ENCODE assay signal across 8 cellular contexts in the genomic region with DNA sequence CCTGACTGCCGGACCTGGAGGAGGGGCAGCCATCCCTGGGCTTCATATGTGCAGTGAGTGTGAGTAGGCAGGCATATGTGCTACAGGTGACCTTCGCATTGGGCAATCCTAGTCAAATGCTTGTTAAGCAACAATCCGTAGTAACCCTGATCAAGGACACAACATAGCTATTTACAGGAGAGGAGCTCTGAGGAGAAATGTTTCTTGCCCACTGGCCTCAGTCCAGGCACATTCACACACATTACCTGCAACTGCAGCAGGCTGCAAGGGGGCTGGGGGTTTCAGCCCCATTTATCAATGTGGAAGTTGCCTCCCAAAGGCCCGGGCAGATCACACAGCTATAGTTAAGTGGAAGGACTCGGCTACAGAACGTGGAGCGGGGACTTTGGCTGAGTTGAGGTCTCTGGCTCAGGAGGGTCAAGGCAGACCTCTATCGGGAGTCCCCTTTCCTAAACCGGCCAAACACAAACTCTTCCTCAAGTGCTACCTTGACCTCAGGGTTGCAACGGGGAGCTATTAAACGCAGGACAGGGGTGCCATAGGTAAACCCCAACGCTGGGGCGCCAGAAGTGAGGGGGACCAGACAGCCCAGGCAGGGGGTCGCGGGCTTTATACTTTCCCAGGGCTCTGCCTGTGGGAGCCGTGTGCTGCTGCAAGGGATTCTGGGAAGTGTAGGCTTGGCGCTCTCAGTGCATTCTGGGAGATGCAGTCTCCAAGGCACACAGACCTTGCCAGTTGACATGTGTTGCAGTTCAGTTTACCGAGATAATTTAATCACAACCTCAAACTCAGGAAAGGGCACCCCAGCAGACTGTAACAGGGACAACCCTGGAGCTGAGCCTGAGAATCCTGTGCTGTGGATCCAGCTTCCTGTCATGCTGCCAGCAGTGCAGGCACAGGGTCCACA. TPM values are rescaled to one million over a fixed set of nuclear protein-coding genes. Genes with fewer than 3 reads are reported as not detected.
DNase-seq lines count a peak whose midpoint lies in the region; ATAC-seq, FAIRE-seq and TF ChIP-seq lines count a peak whose summit lies in the region.
"Had no signal": no experiment of that assay in that cellular context is flagged by ENCODE, and none has a peak within 500 bp of the region (broad histone marks: within the 10 kb centered on the region; RNA-seq: fewer than 3 reads in every experiment).

No MANE protein-coding gene starts in this region.

- TF ChIP-seq POLR2A in HepG2 (IDR thresholded peaks at IDR 0.05; ENCODE audit: insufficient read depth in 1 of 2, low read depth in 2 of 2, low read length in 2 of 2) = 0 out of 4 replicates have a peak, but pooled peaks of 1 of the 2 experiments have one; percentile 30

- TF ChIP-seq CTCF in GM12865 (IDR thresholded peaks at IDR 0.05; ENCODE audit: insufficient read depth, low read depth, low read length, missing control alignments) = no peak
- TF ChIP-seq CTCF in chondrocyte (IDR thresholded peaks at IDR 0.05) = no peak
- TF ChIP-seq CTCF in HepG2 (CRISPR knock-in tag; IDR thresholded peaks at IDR 0.05) = peak; percentile 22

- H2AFZ ChIP-seq in HepG2 (ENCODE audit: low read length) = no peak overlapping the region

- peak; percentile 95 for FAIRE-seq in HepG2 (lab: Jason Lieb, UNC)

- H3K4me1 Mint-ChIP-seq in IgD-negative memory B cell (peaks cover 0 to 12% (median 6%) of the 10 kb centered on the region in 3 donors), chondrocyte (ENCODE audit: low read depth) (peaks cover 9% of the 10 kb centered on the region)
- peaks cover 14% of the 10 kb centered on the region for H3K4me1 Mint-ChIP-seq in T-helper 1 cell treated with Interleukin-12 subunit alpha and Interleukin-12 subunit beta and Interleukin-4 antibody, amounts not matched to agents 30 μg/mL and 1 μg/mL, for 36 hours (ENCODE audit: low read depth)

- H3K4me3 Mint-ChIP-seq in IgD-negative memory B cell = peak overlapping the region in 3 of 4 donors; percentile 75 to 92 (median 90)
- peak overlapping the region; percentile 37 for H3K4me3 Mint-ChIP-seq in T-helper 1 cell treated with Interleukin-12 subunit alpha and Interleukin-12 subunit beta and Interleukin-4 antibody, amounts not matched to agents 30 μg/mL and 1 μg/mL, for 36 hours
- H3K4me3 Mint-ChIP-seq in chondrocyte (ENCODE audit: unreplicated experiment) = peak overlapping the region; percentile 66

- H3K27ac Mint-ChIP-seq in IgD-negative memory B cell (peak overlapping the region in 1 of 3 donors; percentile 10), chondrocyte (ENCODE audit: unreplicated experiment) (no peak overlapping the region)
- H3K27ac Mint-ChIP-seq in T-helper 1 cell treated with Interleukin-12 subunit alpha and Interleukin-12 subunit beta and Interleukin-4 antibody, amounts not matched to agents 30 μg/mL and 1 μg/mL, for 36 hours = peak overlapping the region; percentile 63

- TF ChIP-seq RAD21 in HepG2 (CRISPR knock-in tag; IDR thresholded peaks at IDR 0.05) = peak; percentile 47; the same call in 1 of the 2 replicates

- no peaks in the 10 kb centered on the region for H3K27me3 ChIP-seq in HepG2 (ENCODE audit: control insufficient read depth in 1 of 2, insufficient read depth in 2 of 2, low read length in 2 of 2)

- WGBS in HepG2 (ENCODE audit: low lambda C conversion rate) = 16% methylated on average over 16 of the region's 18 CpGs

- DNase-seq in GM12865 (ENCODE audit: low read depth) (peak; percentile 65), chondrocyte (ENCODE audit: low spot score) (no peak), HepG2 (ENCODE audit: low spot score) (peak; percentile 97), HK-2 (ENCODE audit: unreplicated experiment) (no peak)
- peak; percentile 29 to 39 for DNase-seq in stimulated activated CD4-positive, alpha-beta T cell treated with anti-CD3 and anti-CD28 coated beads, Interleukin-4, amount 100 ng/mL, for 4 hours

- peak overlapping the region; percentile 79 for H3K9ac ChIP-seq in HepG2 (ENCODE audit: insufficient read depth, low read depth, low read length)

- intact Hi-C loops in HepG2 (cut with micrococcal nuclease; ENCODE audit: unreplicated experiment) = loop anchor here (5.0 kb wide), 2 partner anchors 116 to 196 kb away; a partner anchor contains a TSS

- peak; percentile 64 for ATAC-seq in HepG2

- H3K4me2 ChIP-seq in HepG2 (ENCODE audit: low read depth, low read length) = peak overlapping the region; percentile 96

- peaks cover 62% of the 10 kb centered on the region for H3K4me1 ChIP-seq in HepG2 (ENCODE audit: insufficient read depth, low read length)

- no peaks in the 10 kb centered on the region for H4K20me1 ChIP-seq in HepG2 (ENCODE audit: insufficient read depth, low read length)

- no peak overlapping the region for H3K4me3 ChIP-seq in GM12865 (ENCODE audit: low read depth, low read length)
- peak overlapping the region; percentile 33 to 61 (median 35); a peak in 5 of 6 replicates for H3K4me3 ChIP-seq in HepG2 (replicated peaks in 1 of 3; ENCODE audit: insufficient read depth in 1 of 3, low read depth in 2 of 3, low read length in 3 of 3)

- POLR2A ChIA-PET in HepG2 (lab: Yijun Ruan, JAX) = interaction anchor here (0.6 to 4.5 kb wide), 25 partner anchors 9 to 197 kb away, joined by 3 to 40 read pairs (median 4); a partner anchor contains a TSS

- no TSS peak for BruUV-seq in HepG2 (replicated peaks; lab: Mats Ljungman, UMichigan)

- H3K27me3 Mint-ChIP-seq in IgD-negative memory B cell = no peaks in the 10 kb centered on the region
- H3K27me3 Mint-ChIP-seq in T-helper 1 cell treated with Interleukin-12 subunit alpha and Interleukin-12 subunit beta and Interleukin-4 antibody, amounts not matched to agents 30 μg/mL and 1 μg/mL, for 36 hours (ENCODE audit: low read depth) = no peaks in the 10 kb centered on the region
- no peaks in the 10 kb centered on the region for H3K27me3 Mint-ChIP-seq in chondrocyte (ENCODE audit: low read depth)

- H3K9me3 ChIP-seq in HepG2 (ENCODE audit: low read length) = no peaks in the 10 kb centered on the region

- CTCF ChIA-PET in HepG2 (lab: Yijun Ruan, JAX; ENCODE audit: low intra/inter-chr PET ratio, low total read pairs) = interaction anchor here (1.6 kb wide), 1 partner anchor 184 kb away, joined by 5 read pairs; no protein-coding TSS in a partner anchor

- in situ Hi-C loops in HepG2 (cut with HindIII; ENCODE audit: extremely low pct_ligation_motif_present, low pct_unique_long_range_greater_than_20kb) = loop anchor here (5.0 kb wide), 2 partner anchors 101 to 186 kb away; a partner anchor contains a TSS

- peak overlapping the region; percentile 97 for H3K27ac ChIP-seq in HepG2 (ENCODE audit: extremely low read length, insufficient read depth, low read length)

- peak; percentile 88 to 89 for TF ChIP-seq EP300 in HepG2 (IDR thresholded peaks at IDR 0.05; ENCODE audit: low read depth in 2 of 2, low read length in 2 of 2)
- TF ChIP-seq EP300 in HepG2 (CRISPR knock-in tag; IDR thresholded peaks at IDR 0.05; ENCODE audit: borderline replicate concordance) = peak; percentile 80

- H3K9me3 Mint-ChIP-seq in IgD-negative memory B cell (no peaks in the 10 kb centered on the region), chondrocyte (ENCODE audit: low read depth) (no peaks in the 10 kb centered on the region)
- no peaks in the 10 kb centered on the region for H3K9me3 Mint-ChIP-seq in T-helper 1 cell treated with Interleukin-12 subunit alpha and Interleukin-12 subunit beta and Interleukin-4 antibody, amounts not matched to agents 30 μg/mL and 1 μg/mL, for 36 hours

- H3K79me2 ChIP-seq in HepG2 (ENCODE audit: insufficient read depth, low read length) = peaks cover 25% of the 10 kb centered on the region

- H3K36me3 Mint-ChIP-seq in IgD-negative memory B cell (no peaks in the 10 kb centered on the region), chondrocyte (ENCODE audit: low read depth) (no peaks in the 10 kb centered on the region)
- peaks cover 9% of the 10 kb centered on the region for H3K36me3 Mint-ChIP-seq in T-helper 1 cell treated with Interleukin-12 subunit alpha and Interleukin-12 subunit beta and Interleukin-4 antibody, amounts not matched to agents 30 μg/mL and 1 μg/mL, for 36 hours (ENCODE audit: low read depth)

- H3K36me3 ChIP-seq in HepG2 (replicated peaks in 1 of 2; ENCODE audit: control insufficient read depth in 1 of 2, insufficient read depth in 2 of 2, low read length in 2 of 2) = peaks cover 4 to 42% of the 10 kb centered on the region in 2 experiments

RNA-seq across cellular contexts. Expression of a gene that starts 9.4 kb away (rescaled TPM):
- polyA plus RNA-seq in IgD-negative memory B cell (6.5 TPM), HepG2 (2011; rRNA removed) (99.2 and 139 TPM in 2 replicates)
- total RNA-seq in chondrocyte (1.2 to 1.9 TPM (median 1.3 TPM) in 3 replicates), HepG2 (2016; rRNA removed; fragmentation: Illumina TruSeq; extraction: Trizol) (29.9 and 40.9 TPM in 2 replicates)
- total RNA-seq in HepG2 (2016; cell fraction: cytosol; rRNA removed; fragmentation: Illumina TruSeq; extraction: Trizol; ENCODE audit: low read depth) = 8.1 and 9.7 TPM in 2 replicates
- 31.6 and 41.5 TPM in 2 replicates for total RNA-seq in HepG2 (2016; cell fraction: insoluble cytoplasmic fraction; rRNA removed; fragmentation: Illumina TruSeq; extraction: Trizol)
- 15.4 and 18.4 TPM in 2 replicates for total RNA-seq in HepG2 (2016; cell fraction: membrane; rRNA removed; fragmentation: Illumina TruSeq; extraction: Trizol)
- total RNA-seq in HepG2 (2016; cell fraction: nucleus; rRNA removed; fragmentation: Illumina TruSeq; extraction: Trizol) = 34.9 and 38.4 TPM in 2 replicates
- 93.9 and 100.0 TPM in 2 replicates for polyA plus RNA-seq in HepG2 (2011; cell fraction: cytosol; rRNA removed)
- 195 and 260 TPM in 2 replicates for polyA plus RNA-seq in HepG2 (2011; cell fraction: nucleus; rRNA removed)
- 128 and 136 TPM in 2 replicates for polyA plus RNA-seq in HepG2 (2012)
- polyA plus RNA-seq in HepG2 (2016; cell fraction: cytosol; fragmentation: Illumina TruSeq; extraction: Trizol; ENCODE audit: low read depth) = 12.3 and 15.8 TPM in 2 replicates
- polyA plus RNA-seq in HepG2 (2016; cell fraction: insoluble cytoplasmic fraction; fragmentation: Illumina TruSeq; extraction: Trizol; ENCODE audit: low read depth) = 39.2 and 45.9 TPM in 2 replicates
- 14.9 and 20.8 TPM in 2 replicates for polyA plus RNA-seq in HepG2 (2016; cell fraction: membrane; fragmentation: Illumina TruSeq; extraction: Trizol; ENCODE audit: low read depth)
- polyA plus RNA-seq in HepG2 (2016; cell fraction: nucleus; fragmentation: Illumina TruSeq; extraction: Trizol; ENCODE audit: insufficient read depth, low read depth) = 94.3 and 95.6 TPM in 2 replicates
- polyA minus RNA-seq in HepG2 (2011; rRNA and poly(A)+ RNA removed; ENCODE audit: low replicate concordance) = 6.9 and 106 TPM in 2 replicates
- 29.4 and 50.9 TPM in 2 replicates for polyA minus RNA-seq in HepG2 (2011; cell fraction: cytosol; rRNA and poly(A)+ RNA removed)
- 51.5 and 66.5 TPM in 2 replicates for polyA minus RNA-seq in HepG2 (2011; cell fraction: nucleus; rRNA and poly(A)+ RNA removed)

RNA-seq across cellular contexts. Expression of a gene that starts 17.6 kb away (rescaled TPM):
- polyA plus RNA-seq in IgD-negative memory B cell (0.61 TPM), HepG2 (2011; rRNA removed) (8.1 and 13.1 TPM in 2 replicates)
- total RNA-seq in chondrocyte (180 to 235 TPM (median 182 TPM) in 3 replicates), HepG2 (2016; rRNA removed; fragmentation: Illumina TruSeq; extraction: Trizol) (4.0 and 9.7 TPM in 2 replicates)
- total RNA-seq in HepG2 (2016; cell fraction: cytosol; rRNA removed; fragmentation: Illumina TruSeq; extraction: Trizol; ENCODE audit: low read depth) = 0.53 and 0.61 TPM in 2 replicates
- 4.1 and 12.5 TPM in 2 replicates for total RNA-seq in HepG2 (2016; cell fraction: insoluble cytoplasmic fraction; rRNA removed; fragmentation: Illumina TruSeq; extraction: Trizol)
- total RNA-seq in HepG2 (2016; cell fraction: membrane; rRNA removed; fragmentation: Illumina TruSeq; extraction: Trizol) = 1.4 TPM in 2 replicates
- total RNA-seq in HepG2 (2016; cell fraction: nucleus; rRNA removed; fragmentation: Illumina TruSeq; extraction: Trizol) = 8.7 and 9.5 TPM in 2 replicates
- 9.7 and 19.1 TPM in 2 replicates for polyA plus RNA-seq in HepG2 (2011; cell fraction: cytosol; rRNA removed)
- 30.1 and 34.4 TPM in 2 replicates for polyA plus RNA-seq in HepG2 (2011; cell fraction: nucleus; rRNA removed)
- polyA plus RNA-seq in HepG2 (2012) = 8.6 and 10.0 TPM in 2 replicates
- polyA plus RNA-seq in HepG2 (2016; cell fraction: cytosol; fragmentation: Illumina TruSeq; extraction: Trizol; ENCODE audit: low read depth) = 0.42 and 0.58 TPM in 2 replicates
- 2.8 and 3.2 TPM in 2 replicates for polyA plus RNA-seq in HepG2 (2016; cell fraction: insoluble cytoplasmic fraction; fragmentation: Illumina TruSeq; extraction: Trizol; ENCODE audit: low read depth)
- 0.45 and 1.0 TPM in 2 replicates for polyA plus RNA-seq in HepG2 (2016; cell fraction: membrane; fragmentation: Illumina TruSeq; extraction: Trizol; ENCODE audit: low read depth)
- 14.3 and 15.9 TPM in 2 replicates for polyA plus RNA-seq in HepG2 (2016; cell fraction: nucleus; fragmentation: Illumina TruSeq; extraction: Trizol; ENCODE audit: insufficient read depth, low read depth)
- polyA minus RNA-seq in HepG2 (2011; rRNA and poly(A)+ RNA removed; ENCODE audit: low replicate concordance) = 0.54 and 19.1 TPM in 2 replicates
- polyA minus RNA-seq in HepG2 (2011; cell fraction: cytosol; rRNA and poly(A)+ RNA removed) = 13.6 and 17.2 TPM in 2 replicates
- 4.8 and 5.6 TPM in 2 replicates for polyA minus RNA-seq in HepG2 (2011; cell fraction: nucleus; rRNA and poly(A)+ RNA removed)

RNA-seq across cellular contexts. Expression of a gene that starts 22.9 kb away (rescaled TPM):
- not detected for polyA plus RNA-seq in IgD-negative memory B cell
- total RNA-seq in chondrocyte = 9.6 to 15.9 TPM (median 13.5 TPM) in 3 replicates
- 7.0 and 13.9 TPM in 2 replicates for total RNA-seq in HepG2 (2016; rRNA removed; fragmentation: Illumina TruSeq; extraction: Trizol)
- 7.2 and 7.6 TPM in 2 replicates for total RNA-seq in HepG2 (2016; cell fraction: cytosol; rRNA removed; fragmentation: Illumina TruSeq; extraction: Trizol; ENCODE audit: low read depth)
- 6.8 and 14.7 TPM in 2 replicates for total RNA-seq in HepG2 (2016; cell fraction: insoluble cytoplasmic fraction; rRNA removed; fragmentation: Illumina TruSeq; extraction: Trizol)
- 9.9 and 14.3 TPM in 2 replicates for total RNA-seq in HepG2 (2016; cell fraction: membrane; rRNA removed; fragmentation: Illumina TruSeq; extraction: Trizol)
- 11.7 and 13.6 TPM in 2 replicates for total RNA-seq in HepG2 (2016; cell fraction: nucleus; rRNA removed; fragmentation: Illumina TruSeq; extraction: Trizol)
- 23.4 and 30.8 TPM in 2 replicates for polyA plus RNA-seq in HepG2 (2011; rRNA removed)
- polyA plus RNA-seq in HepG2 (2011; cell fraction: cytosol; rRNA removed) = 26.4 and 27.5 TPM in 2 replicates
- polyA plus RNA-seq in HepG2 (2011; cell fraction: nucleus; rRNA removed) = 30.3 and 37.8 TPM in 2 replicates
- polyA plus RNA-seq in HepG2 (2012) = 29.7 and 31.5 TPM in 2 replicates
- polyA plus RNA-seq in HepG2 (2016; cell fraction: cytosol; fragmentation: Illumina TruSeq; extraction: Trizol; ENCODE audit: low read depth) = 9.6 and 11.3 TPM in 2 replicates
- polyA plus RNA-seq in HepG2 (2016; cell fraction: insoluble cytoplasmic fraction; fragmentation: Illumina TruSeq; extraction: Trizol; ENCODE audit: low read depth) = 9.2 and 9.7 TPM in 2 replicates
- 12.0 and 14.2 TPM in 2 replicates for polyA plus RNA-seq in HepG2 (2016; cell fraction: membrane; fragmentation: Illumina TruSeq; extraction: Trizol; ENCODE audit: low read depth)
- 23.5 and 24.6 TPM in 2 replicates for polyA plus RNA-seq in HepG2 (2016; cell fraction: nucleus; fragmentation: Illumina TruSeq; extraction: Trizol; ENCODE audit: insufficient read depth, low read depth)
- polyA minus RNA-seq in HepG2 (2011; rRNA and poly(A)+ RNA removed; ENCODE audit: low replicate concordance) = 0.09 and 14.9 TPM in 2 replicates
- polyA minus RNA-seq in HepG2 (2011; cell fraction: cytosol; rRNA and poly(A)+ RNA removed) = 5.9 and 7.1 TPM in 2 replicates
- 10.7 and 13.8 TPM in 2 replicates for polyA minus RNA-seq in HepG2 (2011; cell fraction: nucleus; rRNA and poly(A)+ RNA removed)

RNA-seq across cellular contexts. Expression of a gene that starts 24.5 kb away (rescaled TPM):
- polyA plus RNA-seq in IgD-negative memory B cell (723 TPM), HepG2 (2011; rRNA removed) (491 and 584 TPM in 2 replicates)
- total RNA-seq in chondrocyte (473 to 494 TPM (median 478 TPM) in 3 replicates), HepG2 (2016; rRNA removed; fragmentation: Illumina TruSeq; extraction: Trizol) (498 and 508 TPM in 2 replicates)
- total RNA-seq in HepG2 (2016; cell fraction: cytosol; rRNA removed; fragmentation: Illumina TruSeq; extraction: Trizol; ENCODE audit: low read depth) = 947 and 1,365 TPM in 2 replicates
- 496 and 506 TPM in 2 replicates for total RNA-seq in HepG2 (2016; cell fraction: insoluble cytoplasmic fraction; rRNA removed; fragmentation: Illumina TruSeq; extraction: Trizol)
- total RNA-seq in HepG2 (2016; cell fraction: membrane; rRNA removed; fragmentation: Illumina TruSeq; extraction: Trizol) = 928 and 1,097 TPM in 2 replicates
- 200 and 226 TPM in 2 replicates for total RNA-seq in HepG2 (2016; cell fraction: nucleus; rRNA removed; fragmentation: Illumina TruSeq; extraction: Trizol)
- polyA plus RNA-seq in HepG2 (2011; cell fraction: cytosol; rRNA removed) = 627 and 1,057 TPM in 2 replicates
- polyA plus RNA-seq in HepG2 (2011; cell fraction: nucleus; rRNA removed) = 336 and 383 TPM in 2 replicates
- 371 and 440 TPM in 2 replicates for polyA plus RNA-seq in HepG2 (2012)
- 1,401 and 1,836 TPM in 2 replicates for polyA plus RNA-seq in HepG2 (2016; cell fraction: cytosol; fragmentation: Illumina TruSeq; extraction: Trizol; ENCODE audit: low read depth)
- 640 and 680 TPM in 2 replicates for polyA plus RNA-seq in HepG2 (2016; cell fraction: insoluble cytoplasmic fraction; fragmentation: Illumina TruSeq; extraction: Trizol; ENCODE audit: low read depth)
- 1,282 and 1,407 TPM in 2 replicates for polyA plus RNA-seq in HepG2 (2016; cell fraction: membrane; fragmentation: Illumina TruSeq; extraction: Trizol; ENCODE audit: low read depth)
- 415 and 448 TPM in 2 replicates for polyA plus RNA-seq in HepG2 (2016; cell fraction: nucleus; fragmentation: Illumina TruSeq; extraction: Trizol; ENCODE audit: insufficient read depth, low read depth)
- polyA minus RNA-seq in HepG2 (2011; rRNA and poly(A)+ RNA removed; ENCODE audit: low replicate concordance) = 310 and 535 TPM in 2 replicates
- polyA minus RNA-seq in HepG2 (2011; cell fraction: cytosol; rRNA and poly(A)+ RNA removed) = 514 and 560 TPM in 2 replicates
- 136 and 144 TPM in 2 replicates for polyA minus RNA-seq in HepG2 (2011; cell fraction: nucleus; rRNA and poly(A)+ RNA removed)

RNA-seq across cellular contexts. Expression of a gene that starts 27.6 kb away (rescaled TPM):
- polyA plus RNA-seq in IgD-negative memory B cell = 0.35 TPM
- 0.30 to 0.44 TPM (median 0.31 TPM) in 3 replicates for total RNA-seq in chondrocyte
- total RNA-seq in HepG2 (2016; rRNA removed; fragmentation: Illumina TruSeq; extraction: Trizol) = 0.04 TPM in 1 of 2 replicates, not detected in the other
- 0.40 and 0.44 TPM in 2 replicates for total RNA-seq in HepG2 (2016; cell fraction: cytosol; rRNA removed; fragmentation: Illumina TruSeq; extraction: Trizol; ENCODE audit: low read depth)
- 0.15 and 0.22 TPM in 2 replicates for total RNA-seq in HepG2 (2016; cell fraction: insoluble cytoplasmic fraction; rRNA removed; fragmentation: Illumina TruSeq; extraction: Trizol)
- total RNA-seq in HepG2 (2016; cell fraction: membrane; rRNA removed; fragmentation: Illumina TruSeq; extraction: Trizol) = 0.28 and 0.52 TPM in 2 replicates
- not detected in 2 replicates for total RNA-seq in HepG2 (2016; cell fraction: nucleus; rRNA removed; fragmentation: Illumina TruSeq; extraction: Trizol)
- 0.81 and 0.85 TPM in 2 replicates for polyA plus RNA-seq in HepG2 (2011; rRNA removed)
- 0.62 and 0.63 TPM in 2 replicates for polyA plus RNA-seq in HepG2 (2011; cell fraction: cytosol; rRNA removed)
- 3.5 and 4.0 TPM in 2 replicates for polyA plus RNA-seq in HepG2 (2011; cell fraction: nucleus; rRNA removed)
- polyA plus RNA-seq in HepG2 (2012) = 1.7 and 1.8 TPM in 2 replicates
- polyA plus RNA-seq in HepG2 (2016; cell fraction: cytosol; fragmentation: Illumina TruSeq; extraction: Trizol; ENCODE audit: low read depth) = 0.51 and 0.72 TPM in 2 replicates
- polyA plus RNA-seq in HepG2 (2016; cell fraction: insoluble cytoplasmic fraction; fragmentation: Illumina TruSeq; extraction: Trizol; ENCODE audit: low read depth) = not detected in 2 replicates
- 0.34 and 0.47 TPM in 2 replicates for polyA plus RNA-seq in HepG2 (2016; cell fraction: membrane; fragmentation: Illumina TruSeq; extraction: Trizol; ENCODE audit: low read depth)
- 0.69 TPM in 1 of 2 replicates, not detected in the other for polyA plus RNA-seq in HepG2 (2016; cell fraction: nucleus; fragmentation: Illumina TruSeq; extraction: Trizol; ENCODE audit: insufficient read depth, low read depth)
- 0.72 TPM in 1 of 2 replicates, not detected in the other for polyA minus RNA-seq in HepG2 (2011; rRNA and poly(A)+ RNA removed; ENCODE audit: low replicate concordance)
- not detected in 2 replicates for polyA minus RNA-seq in HepG2 (2011; cell fraction: cytosol; rRNA and poly(A)+ RNA removed)
- polyA minus RNA-seq in HepG2 (2011; cell fraction: nucleus; rRNA and poly(A)+ RNA removed) = 0.26 and 1.4 TPM in 2 replicates
- total RNA-seq: temporal lobe had no signal

Comparison
In these comparisons a context has a peak if more than half of its experiments do, and no peak if none do; other contexts are left out.
1. DNase-seq: peak in GM12865 (single experiment), HepG2 (single experiment) and stimulated activated CD4-positive, alpha-beta T cell treated with anti-CD3 and anti-CD28 coated beads, Interleukin-4, amount 100 ng/mL, for 4 hours (2 of 2); none in chondrocyte (single experiment) and HK-2 (single experiment).
2. H3K4me3 Mint-ChIP-seq: peak in every context shown above with its lines; median percentile 90 in IgD-negative memory B cell; 66 in chondrocyte; 37 in T-helper 1 cell treated with Interleukin-12 subunit alpha and Interleukin-12 subunit beta and Interleukin-4 antibody, amounts not matched to agents 30 μg/mL and 1 μg/mL, for 36 hours.
3. RNA of a gene that starts 17.6 kb away (total RNA-seq): 180 to 235 TPM in chondrocyte; 0.53 to 12.5 TPM in HepG2; every median in the first group is over 10 times any median in the second.